In genomic region chr17:57914274-57915147, GRCh38 we compare ENCODE assay signal across 14 cellular contexts. TPM values are rescaled to one million over a fixed set of nuclear protein-coding genes. Genes with fewer than 3 reads are reported as not detected.
A peak's percentile ranks its signal among the peaks of the same experiment; 100 is the strongest.
DNase-seq lines count a peak whose midpoint lies in the region; ATAC-seq and TF ChIP-seq lines count a peak whose summit lies in the region.
"Had no signal": no experiment of that assay in that cellular context is flagged by ENCODE, and none has a peak within 500 bp of the region (broad histone marks: within the 10 kb centered on the region; RNA-seq: fewer than 3 reads in every experiment).

No MANE protein-coding gene starts in this region.

- DNase-seq in G401 (ENCODE audit: low spot score) (peak; percentile 84), NCI-H446 treated with DMSO at 0.1 percent for 48 hours (lab: John Stamatoyannopoulos, UW) (peak; percentile 50), stomach (no peak), OCI-LY7 (ENCODE audit: low spot score) (no peak)
- no peak for DNase-seq in activated T-cell treated with anti-CD3 and anti-CD28 coated beads, Interleukin-2, amount 50 U/mL, for 4 hours
- DNase-seq: activated CD8-positive, alpha-beta T cell treated with anti-CD3 and anti-CD28 coated beads for 36 hours; activated effector memory CD4-positive, alpha-beta T cell treated with anti-CD3 and anti-CD28 coated beads, Interleukin-2, amount 50 U/mL, for 16 hours; CD8-positive, alpha-beta T cell; HCEC 1CT; midbrain; stimulated activated CD4-positive, alpha-beta T cell treated with anti-CD3 and anti-CD28 coated beads, Interleukin-4, amount 100 ng/mL, for 1 hour; stimulated activated naive CD4-positive, alpha-beta T cell had no signal

- H3K4me2 ChIP-seq in OCI-LY7 (ENCODE audit: low read length) = no peak overlapping the region

- no peak overlapping the region for H3K4me3 Mint-ChIP-seq in activated T-cell treated with anti-CD3 and anti-CD28 coated beads, Interleukin-2, amount 50 U/mL, for 4 hours
- H3K4me3 Mint-ChIP-seq: activated CD8-positive, alpha-beta T cell treated with anti-CD3 and anti-CD28 coated beads for 36 hours; CD8-positive, alpha-beta T cell had no signal

- ATAC-seq in gastroesophageal sphincter = no peak
- ATAC-seq in GM21381 (IDR thresholded peaks at IDR 0.05; ENCODE audit: unreplicated experiment) = no peak
- ATAC-seq in activated T-cell treated with anti-CD3 and anti-CD28 coated beads, Interleukin-2, amount 50 U/mL, for 4 hours = no peak
- ATAC-seq: activated CD8-positive, alpha-beta T cell treated with anti-CD3 and anti-CD28 coated beads for 36 hours; CD8-positive, alpha-beta T cell had no signal

- no TSS peak for BruUV-seq in OCI-LY7 (replicated peaks; lab: Mats Ljungman, UMichigan)

- 53 to 57% methylated on average over 2 to 5 of the region's 5 CpGs for WGBS in gastroesophageal sphincter (ENCODE audit: low coverage in 1 of 2), 2 donors
- 54 to 65% (median 60%) methylated on average over 5 of the region's 5 CpGs for WGBS in stomach, 5 donors

- H3K36me3 ChIP-seq in gastroesophageal sphincter (no peaks in the 10 kb centered on the region), stomach (no peaks in the 10 kb centered on the region), OCI-LY7 (ENCODE audit: insufficient read depth, low read length) (no peaks in the 10 kb centered on the region)

- no peaks in the 10 kb centered on the region for H3K9me2 ChIP-seq in OCI-LY7 (ENCODE audit: insufficient read depth, low read length)

- POLR2A ChIA-PET in OCI-LY7 (lab: Charles Lee) = no interaction called here

- intact Hi-C loops in stomach (cut with DNase I; ENCODE audit: low total_unique reads) = no loop called here
- intact Hi-C loops in OCI-LY7 (cut with micrococcal nuclease; ENCODE audit: unreplicated experiment) = no loop called here

- TF ChIP-seq CTCF in gastroesophageal sphincter (IDR thresholded peaks at IDR 0.05) = no peak
- TF ChIP-seq CTCF in stomach (IDR thresholded peaks at IDR 0.05) = no peak
- no peak for TF ChIP-seq CTCF in OCI-LY7 (conservative IDR thresholded peaks at IDR 0.05; ENCODE audit: low read length)

- no peaks in the 10 kb centered on the region for H3K36me3 Mint-ChIP-seq in activated T-cell treated with anti-CD3 and anti-CD28 coated beads, Interleukin-2, amount 50 U/mL, for 4 hours (ENCODE audit: insufficient read depth)
- H3K36me3 Mint-ChIP-seq: CD8-positive, alpha-beta T cell had no signal

- TF ChIP-seq EP300 in gastroesophageal sphincter (IDR thresholded peaks at IDR 0.05) (no peak), stomach (IDR thresholded peaks at IDR 0.05) (no peak)

- CTCF ChIA-PET in OCI-LY7 (lab: Charles Lee; ENCODE audit: unreplicated experiment) = no interaction called here

- H3K4me1 ChIP-seq in gastroesophageal sphincter = peaks cover 5 to 100% (median 76%) of the 10 kb centered on the region in 3 donors
- H3K4me1 ChIP-seq in stomach = peaks cover 63 to 98% (median 84%) of the 10 kb centered on the region in 4 donors
- H3K4me1 ChIP-seq in OCI-LY7 (ENCODE audit: insufficient read depth, low read length, poor library complexity, severe bottlenecking) = peaks cover 7% of the 10 kb centered on the region

- H3K27ac ChIP-seq in gastroesophageal sphincter = peak overlapping the region; percentile 93 to 100 (median 98)
- peak overlapping the region in 4 of 5 donors; percentile 78 to 99 (median 85) for H3K27ac ChIP-seq in stomach
- H3K27ac ChIP-seq in OCI-LY7 (ENCODE audit: low read depth, low read length, poor library complexity, severe bottlenecking) = no peak overlapping the region

- no peaks in the 10 kb centered on the region for H3K4me1 Mint-ChIP-seq in activated T-cell treated with anti-CD3 and anti-CD28 coated beads, Interleukin-2, amount 50 U/mL, for 4 hours (ENCODE audit: low read depth)

- H3K79me2 ChIP-seq in OCI-LY7 (ENCODE audit: insufficient read depth, low read depth, low read length) = no peaks in the 10 kb centered on the region

- no peak overlapping the region for H2AFZ ChIP-seq in OCI-LY7 (ENCODE audit: low read length)

- H3K9me3 Mint-ChIP-seq in activated T-cell treated with anti-CD3 and anti-CD28 coated beads, Interleukin-2, amount 50 U/mL, for 4 hours = no peaks in the 10 kb centered on the region
- H3K9me3 Mint-ChIP-seq: activated CD8-positive, alpha-beta T cell treated with anti-CD3 and anti-CD28 coated beads for 36 hours; CD8-positive, alpha-beta T cell had no signal

- no peaks in the 10 kb centered on the region for H3K9me3 ChIP-seq in gastroesophageal sphincter
- no peaks in the 10 kb centered on the region for H3K9me3 ChIP-seq in stomach
- no peaks in the 10 kb centered on the region for H3K9me3 ChIP-seq in OCI-LY7 (ENCODE audit: low read length)

- no peaks in the 10 kb centered on the region for H3K27me3 Mint-ChIP-seq in activated T-cell treated with anti-CD3 and anti-CD28 coated beads, Interleukin-2, amount 50 U/mL, for 4 hours (ENCODE audit: low read depth)
- H3K27me3 Mint-ChIP-seq: activated CD8-positive, alpha-beta T cell treated with anti-CD3 and anti-CD28 coated beads for 36 hours had no signal

- H3K4me3 ChIP-seq in gastroesophageal sphincter (no peak overlapping the region), stomach (no peak overlapping the region), OCI-LY7 (ENCODE audit: low read depth, low read length, poor library complexity, severe bottlenecking) (no peak overlapping the region)

- in situ Hi-C loops in G401 (cut with HindIII; ENCODE audit: low sequenced_read_pairs) = no loop called here

- H4K20me1 ChIP-seq in OCI-LY7 (ENCODE audit: insufficient read depth, low read length) = no peaks in the 10 kb centered on the region

- TF ChIP-seq POLR2A in gastroesophageal sphincter (IDR thresholded peaks at IDR 0.05) (no peak), stomach (IDR thresholded peaks at IDR 0.05) (no peak)

- no peaks in the 10 kb centered on the region for H3K27me3 ChIP-seq in gastroesophageal sphincter
- no peaks in the 10 kb centered on the region for H3K27me3 ChIP-seq in stomach

RNA-seq across cellular contexts. Expression of gene CUEDC1, which starts 40.7 kb away (rescaled TPM):
- 26.7 and 42.3 TPM in 2 replicates for total RNA-seq in G401 (2014; rRNA removed; shearing (Covaris generic))
- total RNA-seq in gastroesophageal sphincter = 10 to 100 TPM; 35.7 to 60.3 (median 45.6) TPM
- 100 to 1,000 TPM in 1 of 5 donors, 10 to 100 TPM in 4; 10.5 to 111 (median 23.6) TPM for total RNA-seq in stomach
- polyA plus RNA-seq in stomach = 10 to 100 TPM; 16.5 to 30.1 (median 19.8) TPM
- not detected in 2 replicates for total RNA-seq in OCI-LY7 (2014; rRNA removed; shearing (Covaris generic))
- total RNA-seq in OCI-LY7 (2022) = 0.13 and 0.74 TPM in 2 replicates
- under 1 TPM; 0.41 to 0.63 (median 0.58) TPM for total RNA-seq in activated T-cell treated with anti-CD3 and anti-CD28 coated beads, Interleukin-2, amount 50 U/mL, for 4 hours

Comparison
In these comparisons a context has a peak if more than half of its experiments do, and no peak if none do; other contexts are left out.
1. DNase-seq: peak in G401 (single experiment) and NCI-H446 treated with DMSO at 0.1 percent for 48 hours (single experiment); none in stomach (single experiment), OCI-LY7 (single experiment) and activated T-cell treated with anti-CD3 and anti-CD28 coated beads, Interleukin-2, amount 50 U/mL, for 4 hours (single experiment).
2. RNA of gene CUEDC1, which starts 40.7 kb away (total RNA-seq): 35.7 to 60.3 TPM in gastroesophageal sphincter, 26.7 to 42.3 TPM in G401 and 10.5 to 111 TPM in stomach; 0.13 to 0.74 TPM in OCI-LY7 and 0.41 to 0.63 TPM in activated T-cell treated with anti-CD3 and anti-CD28 coated beads, Interleukin-2, amount 50 U/mL, for 4 hours; every median in the first group is over 4 times any median in the second.